Comparison of ENCODE assay signal across 30 cellular contexts in the genomic region with DNA sequence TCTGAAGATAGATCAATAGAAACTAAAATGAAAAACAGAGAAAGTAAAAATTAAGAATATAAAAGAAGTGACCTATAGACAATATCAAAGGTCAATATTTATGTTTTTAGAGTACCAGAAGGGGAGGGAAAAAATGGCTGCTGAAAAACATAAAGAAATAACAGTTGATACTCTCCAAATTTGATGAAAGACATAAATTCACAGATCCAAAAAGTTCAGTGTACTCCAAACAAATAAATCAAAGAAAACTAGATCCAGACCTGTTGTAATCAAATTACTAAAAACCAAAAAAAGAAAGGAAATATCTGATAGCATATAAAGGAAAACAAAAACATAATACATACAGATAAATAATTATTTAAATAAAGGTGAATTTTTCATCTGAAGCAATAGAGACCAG.
DNase-seq lines count a peak whose midpoint lies in the region; ATAC-seq, FAIRE-seq and TF ChIP-seq lines count a peak whose summit lies in the region.
"Had no signal": no experiment of that assay in that cellular context is flagged by ENCODE, and none has a peak within 500 bp of the region (broad histone marks: within the 10 kb centered on the region; RNA-seq: fewer than 3 reads in every experiment).

No MANE protein-coding gene starts in this region.

- intact Hi-C loops in sigmoid colon (cut with DNase I): no loop called here

- TF ChIP-seq CTCF in HEK293 (tag by site-specific recombination; IDR thresholded peaks at IDR 0.05) (no peak), sigmoid colon (IDR thresholded peaks at IDR 0.05) (no peak)

- H3K36me3 ChIP-seq in HEK293 (ENCODE audit: control insufficient read depth in 2 of 2, insufficient read depth in 1 of 2, low read length in 2 of 2) (no peaks in the 10 kb centered on the region), sigmoid colon (no peaks in the 10 kb centered on the region)
- H3K36me3 ChIP-seq: BE2C; BLaER1; BLaER1 treated with 17β-estradiol and CSF1 and Interleukin-3, amounts not matched to agents 10 nM and 100 nM had no signal

- H3K27ac ChIP-seq in HEK293 (ENCODE audit: extremely low read depth, low read depth, low read length) (no peak overlapping the region), sigmoid colon (no peak overlapping the region)
- H3K27ac ChIP-seq: 22Rv1; A549; BLaER1; BLaER1 treated with 17β-estradiol and CSF1 and Interleukin-3, amounts not matched to agents 10 nM and 100 nM; C4-2B had no signal

- no peaks in the 10 kb centered on the region for H3K27me3 ChIP-seq in sigmoid colon
- H3K27me3 ChIP-seq: BE2C; BLaER1; BLaER1 treated with 17β-estradiol and CSF1 and Interleukin-3, amounts not matched to agents 10 nM and 100 nM had no signal

- FAIRE-seq in endometrium (lab: Jason Lieb, UNC): peak; percentile 74
- FAIRE-seq: A549, D721Med had no signal

- H3K4me1 ChIP-seq in HEK293 (ENCODE audit: control insufficient read depth, insufficient read depth, low read length) (no peaks in the 10 kb centered on the region), sigmoid colon (no peaks in the 10 kb centered on the region)
- H3K4me1 ChIP-seq: A549; BE2C; BLaER1; BLaER1 treated with 17β-estradiol and CSF1 and Interleukin-3, amounts not matched to agents 10 nM and 100 nM; Caco-2 had no signal

- H3K4me3 ChIP-seq in HEK293 (ENCODE audit: low read depth, low read length) (no peak overlapping the region), sigmoid colon (no peak overlapping the region)
- H3K4me3 ChIP-seq: A549; BLaER1; BLaER1 treated with 17β-estradiol and CSF1 and Interleukin-3, amounts not matched to agents 10 nM and 100 nM had no signal

- no peaks in the 10 kb centered on the region for H3K9me3 ChIP-seq in HEK293 (ENCODE audit: control insufficient read depth, insufficient read depth, low read depth, low read length)
- H3K9me3 ChIP-seq in sigmoid colon: peaks cover 0 to 4% (median 1%) of the 10 kb centered on the region in 4 donors
- H3K9me3 ChIP-seq: A549; BE2C; BLaER1; BLaER1 treated with 17β-estradiol and CSF1 and Interleukin-3, amounts not matched to agents 10 nM and 100 nM; Caco-2 had no signal

- DNase-seq in sigmoid colon: no peak
- DNase-seq: 8988T; ACHN; AML-193; BE2C; C1 segment of cervical spinal cord; Caco-2; Calu3; CD4-positive, alpha-beta memory T cell; CD4-positive, alpha-beta T cell; CD4-positive, CD25-positive, alpha-beta regulatory T cell; CD8-positive, alpha-beta memory T cell; CD8-positive, alpha-beta T cell; COR-L47; DMS 273 treated with DMSO at 0.1 percent for 48 hours; DMS153; DMS53; DMS79; DMS79 treated with DMSO at 0.1 percent for 48 hours; DND-41; EL had no signal

- no peak for ATAC-seq in GM18505 (IDR thresholded peaks at IDR 0.05; ENCODE audit: unreplicated experiment)
- ATAC-seq: A549; CD8-positive, alpha-beta T cell had no signal

- POLR2A ChIA-PET in HEK293 (lab: Yijun Ruan, JAX): no interaction called here

- CTCF ChIA-PET in HEK293 (lab: Yijun Ruan, JAX): no interaction called here

- TF ChIP-seq POLR2A in sigmoid colon (IDR thresholded peaks at IDR 0.05) (no peak), GM18505 (IDR thresholded peaks at IDR 0.05; ENCODE audit: borderline replicate concordance, extremely low read depth, insufficient read depth, insufficient read length) (no peak)

- no peak for TF ChIP-seq EP300 in sigmoid colon (IDR thresholded peaks at IDR 0.05)

TF ChIP-seq in HEK293, 187 proteins besides CTCF, POLR2A, EP300 and RAD21:
- TF ChIP-seq MEIS1 (CRISPR knock-in tag; IDR thresholded peaks at IDR 0.05; ENCODE audit: borderline replicate concordance) (no peak), ZNF560 (tag by site-specific recombination; IDR thresholded peaks at IDR 0.05; ENCODE audit: borderline replicate concordance) (no peak), ZNF157 (tag by site-specific recombination; IDR thresholded peaks at IDR 0.05) (no peak), OVOL3 (tag by site-specific recombination; IDR thresholded peaks at IDR 0.05) (no peak), ZNF660 (tag by site-specific recombination; IDR thresholded peaks at IDR 0.05) (no peak), ZEB2 (tag by site-specific recombination; IDR thresholded peaks at IDR 0.05) (no peak), ZNF558 (tag by site-specific recombination; IDR thresholded peaks at IDR 0.05) (peak; percentile 95)
- TF ChIP-seq, protein P1, sequence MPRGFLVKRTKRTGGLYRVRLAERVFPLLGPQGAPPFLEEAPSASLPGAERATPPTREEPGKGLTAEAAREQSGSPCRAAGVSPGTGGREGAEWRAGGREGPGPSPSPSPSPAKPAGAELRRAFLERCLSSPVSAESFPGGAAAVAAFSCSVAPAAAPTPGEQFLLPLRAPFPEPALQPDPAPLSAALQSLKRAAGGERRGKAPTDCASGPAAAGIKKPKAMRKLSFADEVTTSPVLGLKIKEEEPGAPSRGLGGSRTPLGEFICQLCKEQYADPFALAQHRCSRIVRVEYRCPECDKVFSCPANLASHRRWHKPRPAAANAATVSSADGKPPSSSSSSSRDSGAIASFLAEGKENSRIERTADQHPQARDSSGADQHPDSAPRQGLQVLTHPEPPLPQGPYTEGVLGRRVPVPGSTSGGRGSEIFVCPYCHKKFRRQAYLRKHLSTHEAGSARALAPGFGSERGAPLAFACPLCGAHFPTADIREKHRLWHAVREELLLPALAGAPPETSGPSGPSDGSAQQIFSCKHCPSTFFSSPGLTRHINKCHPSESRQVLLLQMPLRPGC (tag by site-specific recombination; IDR thresholded peaks at IDR 0.05): no peak
- TF ChIP-seq, protein P2, sequence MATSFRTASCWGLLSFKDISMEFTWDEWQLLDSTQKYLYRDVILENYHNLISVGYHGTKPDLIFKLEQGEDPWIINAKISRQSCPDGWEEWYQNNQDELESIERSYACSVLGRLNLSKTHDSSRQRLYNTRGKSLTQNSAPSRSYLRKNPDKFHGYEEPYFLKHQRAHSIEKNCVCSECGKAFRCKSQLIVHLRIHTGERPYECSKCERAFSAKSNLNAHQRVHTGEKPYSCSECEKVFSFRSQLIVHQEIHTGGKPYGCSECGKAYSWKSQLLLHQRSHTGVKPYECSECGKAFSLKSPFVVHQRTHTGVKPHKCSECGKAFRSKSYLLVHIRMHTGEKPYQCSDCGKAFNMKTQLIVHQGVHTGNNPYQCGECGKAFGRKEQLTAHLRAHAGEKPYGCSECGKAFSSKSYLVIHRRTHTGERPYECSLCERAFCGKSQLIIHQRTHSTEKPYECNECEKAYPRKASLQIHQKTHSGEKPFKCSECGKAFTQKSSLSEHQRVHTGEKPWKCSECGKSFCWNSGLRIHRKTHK (tag by site-specific recombination; IDR thresholded peaks at IDR 0.05): no peak
TF ChIP-seq in HEK293: peak in this region for 1.
